ENCODE assay signal across 13 cellular contexts in the genomic region with DNA sequence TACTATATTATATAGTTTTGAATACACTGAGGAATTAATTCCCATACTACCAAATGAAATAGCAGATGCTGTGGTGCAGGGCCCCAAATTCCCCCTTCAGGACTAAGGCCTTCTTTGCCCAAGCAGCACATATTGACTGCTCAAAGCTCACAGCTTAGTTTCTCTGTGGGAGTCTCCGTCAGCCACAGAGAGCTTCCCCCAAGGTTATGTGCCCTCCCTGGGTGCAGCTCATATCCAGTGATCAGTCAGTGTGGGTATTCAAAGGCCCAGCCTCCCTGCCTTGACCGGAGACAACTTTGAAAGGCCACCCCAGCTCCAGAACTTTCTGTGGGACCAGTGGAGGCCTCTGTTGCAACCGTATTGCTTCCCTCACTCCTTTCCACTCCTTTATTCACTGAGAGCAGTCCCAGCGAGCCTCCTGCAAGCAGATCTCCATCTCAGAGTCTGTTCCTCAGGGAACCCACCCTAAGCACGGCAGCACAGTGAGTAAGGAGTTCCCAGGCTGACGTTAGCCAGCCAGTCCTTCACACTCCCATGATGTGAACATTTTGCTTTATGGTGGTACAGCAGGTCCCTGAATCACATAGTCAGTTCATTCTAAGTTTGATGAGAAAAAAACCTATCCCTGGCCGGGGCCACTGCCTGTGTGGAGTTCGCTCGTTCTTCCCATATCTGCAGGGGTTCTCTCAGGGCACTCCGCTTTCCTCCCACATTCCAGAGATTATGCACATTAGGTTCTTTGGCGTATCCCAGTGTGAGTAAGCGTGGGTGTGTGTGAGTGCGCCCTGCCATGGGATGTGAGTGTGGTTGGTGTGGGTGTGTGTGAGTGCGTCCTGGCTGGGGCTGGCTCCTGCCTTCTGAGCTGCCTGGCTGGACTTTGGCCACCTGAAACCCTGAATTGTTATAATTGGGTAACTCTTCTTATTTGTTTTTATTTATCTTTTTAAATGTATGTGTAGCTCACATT.
A peak's percentile ranks its signal among the peaks of the same experiment; 100 is the strongest.
DNase-seq lines count a peak whose midpoint lies in the region; ATAC-seq, FAIRE-seq and TF ChIP-seq lines count a peak whose summit lies in the region.
"Had no signal": no experiment of that assay in that cellular context is flagged by ENCODE, and none has a peak within 500 bp of the region (broad histone marks: within the 10 kb centered on the region; RNA-seq: fewer than 3 reads in every experiment).

No MANE protein-coding gene starts in this region.

- intact Hi-C loops in psoas muscle (cut with DNase I), result no loop called here

- no peaks in the 10 kb centered on the region for H3K4me1 ChIP-seq in psoas muscle
- H3K4me1 ChIP-seq: BE2C had no signal

- H3K27ac ChIP-seq in psoas muscle, result no peak overlapping the region
- H3K27ac ChIP-seq: HL-60 had no signal

- WGBS in psoas muscle, 3 donors, result 62 to 68% (median 62%) methylated on average over 14 of the region's 14 CpGs

- no peaks in the 10 kb centered on the region for H3K36me3 ChIP-seq in psoas muscle (ENCODE audit: insufficient read depth in 1 of 2, low read depth in 1 of 2)
- H3K36me3 ChIP-seq: BE2C had no signal

- peaks cover 0 to 7% (median 4%) of the 10 kb centered on the region in 3 donors for H3K27me3 ChIP-seq in psoas muscle (ENCODE audit: insufficient read depth in 3 of 3, low read length in 2 of 3)
- H3K27me3 ChIP-seq: BE2C had no signal

- ATAC-seq in psoas muscle (no peak), GM21381 (IDR thresholded peaks at IDR 0.05; ENCODE audit: unreplicated experiment) (no peak)
- ATAC-seq: activated CD4-positive, CD25-positive, alpha-beta regulatory T cell treated with anti-CD3 and anti-CD28 coated beads, Interleukin-2, amount 50 U/mL, for 24 hours; stimulated activated effector memory CD8-positive, alpha-beta T cell treated with anti-CD3 and anti-CD28 coated beads, Interleukin-12 subunit alpha, Interleukin-12 subunit beta, amount 100 ng/mL, for 72 hours had no signal

- peak; percentile 51 for DNase-seq in ELF-1 (ENCODE audit: low read depth, low spot score)
- DNase-seq in RCC 7860 (ENCODE audit: low spot score), result peak; percentile 57
- peak; percentile 96 for DNase-seq in fibroblast of pulmonary artery (ENCODE audit: low read depth)
- DNase-seq in non-pigmented ciliary epithelial cell (ENCODE audit: low read depth), result peak; percentile 70
- DNase-seq in psoas muscle, result no peak
- DNase-seq in activated T-cell treated with anti-CD3 and anti-CD28 coated beads for 4 hours, result no peak
- DNase-seq in GF-D8 (lab: John Stamatoyannopoulos, UW), result no peak
- DNase-seq: BE2C, SK-N-SH had no signal

- peaks cover 8% of the 10 kb centered on the region for H3K9me3 ChIP-seq in psoas muscle
- H3K9me3 ChIP-seq: BE2C, SK-N-SH had no signal

- no peak overlapping the region for H3K4me3 ChIP-seq in fibroblast of pulmonary artery (replicated peaks; ENCODE audit: low read depth, low read length)
- no peak overlapping the region for H3K4me3 ChIP-seq in psoas muscle

- peak; percentile 36 for FAIRE-seq in RCC 7860 (lab: Jason Lieb, UNC)

- no peak for TF ChIP-seq CTCF in fibroblast of pulmonary artery (IDR thresholded peaks at IDR 0.05; ENCODE audit: low read length, missing control alignments)
- TF ChIP-seq CTCF in psoas muscle (IDR thresholded peaks at IDR 0.05), result no peak

Comparison
In these comparisons a context has a peak if more than half of its experiments do, and no peak if none do; other contexts are left out.
1. DNase-seq: peak in ELF-1 (single experiment), RCC 7860 (single experiment), fibroblast of pulmonary artery (single experiment) and non-pigmented ciliary epithelial cell (single experiment); none in psoas muscle (0 of 2), activated T-cell treated with anti-CD3 and anti-CD28 coated beads for 4 hours (single experiment) and GF-D8 (single experiment).